Comparison of ENCODE assay signal across 18 cellular contexts in the genomic region with DNA sequence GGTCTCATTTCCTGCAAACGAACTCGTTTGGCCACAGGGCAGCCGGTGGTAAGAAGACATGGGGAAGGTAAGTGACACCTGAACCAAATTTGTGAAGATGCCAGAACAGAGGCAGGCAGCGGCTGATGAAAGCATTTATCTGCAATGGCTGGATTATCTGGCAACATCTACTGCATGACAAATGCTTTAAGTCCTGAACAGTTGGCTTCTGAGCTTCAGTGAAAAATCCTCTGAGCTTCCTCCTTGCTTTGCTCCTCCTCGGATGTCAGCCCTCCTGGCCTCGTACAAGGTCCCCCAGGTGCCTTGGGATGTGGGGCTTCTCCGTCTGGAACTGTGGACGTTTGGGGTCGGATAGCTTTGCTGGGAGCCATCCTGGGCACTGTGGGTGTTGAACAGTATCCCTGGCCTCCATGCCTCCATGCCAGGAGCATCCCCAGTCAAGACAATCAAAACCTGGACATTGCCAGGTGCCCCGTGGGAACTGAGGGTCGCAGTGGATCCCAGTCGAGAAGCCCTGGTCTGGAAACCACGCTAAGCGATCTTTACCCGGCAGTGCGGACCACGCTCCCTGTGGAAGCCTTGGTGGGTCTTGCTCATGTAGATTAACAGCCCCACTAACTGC. TPM values are rescaled to one million over a fixed set of nuclear protein-coding genes. Genes with fewer than 3 reads are reported as not detected.
"Had no signal": no experiment of that assay in that cellular context is flagged by ENCODE, and none has a peak within 500 bp of the region (broad histone marks: within the 10 kb centered on the region; RNA-seq: fewer than 3 reads in every experiment).

No MANE protein-coding gene starts in this region.

- H3K4me3 Mint-ChIP-seq: activated naive CD8-positive, alpha-beta T cell treated with anti-CD3 and anti-CD28 coated beads, Interleukin-2, amount 10 ng/mL, durations not matched to agents 7 days and 5 days; brain; naive thymus-derived CD4-positive, alpha-beta T cell; stimulated activated memory B cell treated with anti-CD40 and anti-IgM and Interleukin-4, amounts not matched to agents 10 μg/mL and 1 μg/mL and 100 μg/mL, for 72 hours; T-helper 1 cell treated with Interleukin-12 subunit alpha and Interleukin-12 subunit beta and Interleukin-4 antibody, amounts not matched to agents 30 μg/mL and 1 μg/mL, for 36 hours had no signal

- H3K36me3 ChIP-seq: colonic mucosa, pancreas, right lobe of liver had no signal

- H3K36me3 Mint-ChIP-seq: activated naive CD8-positive, alpha-beta T cell treated with anti-CD3 and anti-CD28 coated beads, Interleukin-2, amount 10 ng/mL, durations not matched to agents 7 days and 5 days; brain had no signal

- H3K4me1 Mint-ChIP-seq: activated naive CD8-positive, alpha-beta T cell treated with anti-CD3 and anti-CD28 coated beads, Interleukin-2, amount 10 ng/mL, durations not matched to agents 7 days and 5 days; brain; naive thymus-derived CD4-positive, alpha-beta T cell had no signal

- H3K9me3 ChIP-seq: colonic mucosa, pancreas, right lobe of liver had no signal

- H3K9me3 Mint-ChIP-seq: T-helper 1 cell treated with Interleukin-12 subunit alpha and Interleukin-12 subunit beta and Interleukin-4 antibody, amounts not matched to agents 30 μg/mL and 1 μg/mL, for 36 hours had no signal

- H3K27me3 ChIP-seq: colonic mucosa, pancreas, right lobe of liver had no signal

- ATAC-seq: naive thymus-derived CD4-positive, alpha-beta T cell; pancreas; right lobe of liver; stimulated activated memory B cell treated with anti-CD40 and anti-IgM and Interleukin-4, amounts not matched to agents 10 μg/mL and 1 μg/mL and 100 μg/mL, for 72 hours had no signal

- H3K27ac ChIP-seq: colonic mucosa, pancreas, right lobe of liver had no signal

- H3K27ac Mint-ChIP-seq: activated naive CD8-positive, alpha-beta T cell treated with anti-CD3 and anti-CD28 coated beads, Interleukin-2, amount 10 ng/mL, durations not matched to agents 7 days and 5 days; brain; naive thymus-derived CD4-positive, alpha-beta T cell; stimulated activated memory B cell treated with anti-CD40 and anti-IgM and Interleukin-4, amounts not matched to agents 10 μg/mL and 1 μg/mL and 100 μg/mL, for 72 hours; T-helper 1 cell treated with Interleukin-12 subunit alpha and Interleukin-12 subunit beta and Interleukin-4 antibody, amounts not matched to agents 30 μg/mL and 1 μg/mL, for 36 hours had no signal

- DNase-seq: activated CD4-positive, alpha-beta T cell treated with anti-CD3 and anti-CD28 coated beads, Interleukin-2, amount 50 U/mL, for 1 hour; activated naive CD8-positive, alpha-beta T cell treated with anti-CD3 and anti-CD28 coated beads, Interleukin-2, amount 10 ng/mL, durations not matched to agents 7 days and 5 days; anterior cingulate cortex; central memory CD4-positive, alpha-beta T cell; colonic mucosa; erythroblast; mesenchymal stem cell; naive thymus-derived CD4-positive, alpha-beta T cell; pancreas; right lobe of liver; stimulated activated CD4-positive, alpha-beta T cell treated with anti-CD3 and anti-CD28 coated beads, Interleukin-4, amount 100 ng/mL, for 4 hours had no signal

- H3K4me3 ChIP-seq: colonic mucosa, pancreas, right lobe of liver had no signal

- H3K4me1 ChIP-seq: colonic mucosa, pancreas, right lobe of liver had no signal

- H3K27me3 Mint-ChIP-seq: brain; stimulated activated memory B cell treated with anti-CD40 and anti-IgM and Interleukin-4, amounts not matched to agents 10 μg/mL and 1 μg/mL and 100 μg/mL, for 72 hours had no signal

RNA-seq across cellular contexts. Expression of a gene that starts 49.3 kb away (rescaled TPM):
- total RNA-seq: activated CD8-positive, alpha-beta memory T cell treated with anti-CD3 and anti-CD28 coated beads for 36 hours; activated naive CD8-positive, alpha-beta T cell treated with anti-CD3 and anti-CD28 coated beads, Interleukin-2, amount 10 ng/mL, durations not matched to agents 7 days and 5 days; glomerular endothelial cell; mucosa of gallbladder; naive thymus-derived CD4-positive, alpha-beta T cell; right lobe of liver; ureter had no signal
- polyA plus RNA-seq: naive thymus-derived CD4-positive, alpha-beta T cell; pancreas had no signal
